ENCODE assay signal across 9 cellular contexts in the genomic region with DNA sequence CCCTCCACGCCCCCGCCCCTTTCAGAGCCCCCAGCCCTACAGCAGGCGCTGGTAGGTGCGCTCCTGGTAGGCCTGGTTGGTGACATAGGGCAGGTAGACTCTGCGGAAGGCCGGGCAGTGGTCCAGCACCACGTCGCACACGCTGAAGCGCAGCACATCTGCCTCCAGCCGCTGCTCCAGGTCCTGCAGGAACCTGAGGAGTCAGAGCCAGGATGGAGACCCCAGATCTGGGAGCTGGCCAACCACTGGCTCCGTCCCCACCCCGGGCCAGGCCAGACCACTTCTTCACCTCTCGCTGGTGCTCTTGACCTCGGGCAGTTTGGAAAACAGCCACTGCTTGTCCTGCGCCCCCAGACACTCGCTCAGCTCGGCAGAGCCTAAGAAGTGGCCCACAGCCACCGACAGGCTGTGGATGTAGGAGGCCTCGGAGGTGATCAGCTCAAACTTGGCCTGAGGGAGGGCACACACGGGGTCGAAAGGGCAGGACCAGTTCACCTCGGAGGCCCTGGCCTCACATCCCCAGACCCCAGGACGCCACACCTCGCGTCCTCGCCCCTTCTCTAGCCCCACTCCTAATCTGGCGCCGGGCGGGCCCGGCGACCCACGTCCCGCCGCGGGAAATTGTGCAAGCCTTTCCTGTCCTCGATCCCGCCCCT. TPM values are rescaled to one million over a fixed set of nuclear protein-coding genes. Genes with fewer than 3 reads are reported as not detected.
DNase-seq lines count a peak whose midpoint lies in the region; ATAC-seq, FAIRE-seq and TF ChIP-seq lines count a peak whose summit lies in the region.
"Had no signal": no experiment of that assay in that cellular context is flagged by ENCODE, and none has a peak within 500 bp of the region (broad histone marks: within the 10 kb centered on the region; RNA-seq: fewer than 3 reads in every experiment).

No MANE protein-coding gene starts in this region.

- TF ChIP-seq POLR2A in Raji (IDR thresholded peaks at IDR 0.05; ENCODE audit: insufficient read depth, low read depth, low read length) = peak; percentile 54; the same call in 1 of the 2 replicates

- ATAC-seq in sciatic nerve = peak; percentile 6

- H3K4me3 ChIP-seq in foreskin fibroblast (ENCODE audit: low read depth in 1 of 2, low read length in 2 of 2) = peak overlapping the region; percentile 53 to 64

- DNase-seq in NCI-H2227 (lab: John Stamatoyannopoulos, UW; ENCODE audit: unreplicated experiment) (peak; percentile 57), NCI-H2227 treated with DMSO at 0.1 percent for 48 hours (lab: John Stamatoyannopoulos, UW) (no peak), foreskin fibroblast (no peak), sciatic nerve (ENCODE audit: low spot score) (peak; percentile 77), HTR-8/SVneo (ENCODE audit: insufficient read length, low spot score) (no peak), HCEC 1CT (no peak), mesenteric fat pad (ENCODE audit: low spot score) (no peak)

- intact Hi-C loops in sciatic nerve (cut with DNase I) = no loop called here

- FAIRE-seq in HTR-8/SVneo (lab: Jason Lieb, UNC) = no peak
- FAIRE-seq: A204.1 had no signal

- TF ChIP-seq CTCF in foreskin fibroblast (IDR thresholded peaks at IDR 0.05; ENCODE audit: low read depth, low read length) = no peak

RNA-seq across cellular contexts. Expression of gene ARHGEF19, which starts 6.4 kb away (rescaled TPM):
- 4.6 TPM for total RNA-seq in sciatic nerve
- total RNA-seq in mesenteric fat pad = 6.7 TPM

RNA-seq across cellular contexts. Expression of gene CPLANE2, which starts 31.0 kb away (rescaled TPM):
- total RNA-seq in sciatic nerve (9.8 TPM), mesenteric fat pad (1.9 TPM)

RNA-seq across cellular contexts. Expression of gene EPHA2, which starts 50.1 kb away (rescaled TPM):
- 31.3 TPM for total RNA-seq in sciatic nerve
- 17.6 TPM for total RNA-seq in mesenteric fat pad

Comparison
In these comparisons a context has a peak if more than half of its experiments do, and no peak if none do; other contexts are left out.
1. DNase-seq: peak in NCI-H2227 (single experiment) and sciatic nerve (single experiment); none in NCI-H2227 treated with DMSO at 0.1 percent for 48 hours (single experiment), foreskin fibroblast (0 of 2), HTR-8/SVneo (single experiment), HCEC 1CT (single experiment) and mesenteric fat pad (single experiment).